ENCODE assay signal across 27 cellular contexts in genomic region chr20:63328026-63328700, GRCh38. TPM values are rescaled to one million over a fixed set of nuclear protein-coding genes. Genes with fewer than 3 reads are reported as not detected.
DNase-seq lines count a peak whose midpoint lies in the region; ATAC-seq, FAIRE-seq and TF ChIP-seq lines count a peak whose summit lies in the region.
"Had no signal": no experiment of that assay in that cellular context is flagged by ENCODE, and none has a peak within 500 bp of the region (broad histone marks: within the 10 kb centered on the region; RNA-seq: fewer than 3 reads in every experiment).

No MANE protein-coding gene starts in this region.

- H3K4me1 Mint-ChIP-seq in memory B cell, result peaks cover 3% of the 10 kb centered on the region

- peak overlapping the region; percentile 1 for H3K4me3 Mint-ChIP-seq in memory B cell
- H3K4me3 Mint-ChIP-seq: activated T-cell treated with anti-CD3 and anti-CD28 coated beads, Interleukin-2, amount 50 U/mL, for 72 hours; IgD-negative memory B cell had no signal

- DNase-seq in Right ventricle myocardium inferior (ENCODE audit: missing footprints) (peak; percentile 63), right atrium auricular region (ENCODE audit: low spot score) (no peak), H1 (ENCODE audit: low read depth in 1 of 2, low spot score in 2 of 2) (no peak), memory B cell (ENCODE audit: low spot score in 2 of 2) (no peak), NCI-H1436 (lab: John Stamatoyannopoulos, UW) (no peak), HEK293T (ENCODE audit: extremely low spot score) (no peak), NCI-H2227 (lab: John Stamatoyannopoulos, UW; ENCODE audit: unreplicated experiment) (no peak)
- DNase-seq: activated naive CD4-positive, alpha-beta T cell treated with anti-CD3 and anti-CD28 coated beads, Interleukin-2, amount 50 U/mL, for 16 hours; activated T-cell treated with anti-CD3 and anti-CD28 coated beads, Interleukin-2, amount 50 U/mL, for 72 hours; anterior cingulate cortex; NCI-H2081; NCI-H446; PC-3; stimulated activated CD4-positive, alpha-beta T cell treated with anti-CD3 and anti-CD28 coated beads, Interleukin-1b, Interleukin-23, amount 100 ng/mL, for 48 hours; substantia nigra; upper lobe of right lung had no signal

- no peak for ATAC-seq in Right ventricle myocardium inferior
- no peak for ATAC-seq in memory B cell (ENCODE audit: low read depth)
- ATAC-seq in GM21825 (IDR thresholded peaks at IDR 0.05; ENCODE audit: unreplicated experiment), result no peak
- ATAC-seq: activated T-cell treated with anti-CD3 and anti-CD28 coated beads, Interleukin-2, amount 50 U/mL, for 72 hours; gastroesophageal sphincter; PC-3; upper lobe of right lung had no signal

- no peak overlapping the region for H3K4me2 ChIP-seq in H1 (ENCODE audit: insufficient read depth in 1 of 2, low read depth in 2 of 2, low read length in 2 of 2)

- H3K4me3 ChIP-seq in right atrium auricular region (no peak overlapping the region), H1 (ENCODE audit: extremely low read depth in 1 of 4, insufficient read depth in 2 of 4, low read depth in 3 of 4, low read length in 4 of 4) (no peak overlapping the region)
- H3K4me3 ChIP-seq: gastroesophageal sphincter, lung, prostate gland, upper lobe of right lung had no signal

- H3K27ac Mint-ChIP-seq in memory B cell, result no peak overlapping the region
- H3K27ac Mint-ChIP-seq: activated T-cell treated with anti-CD3 and anti-CD28 coated beads, Interleukin-2, amount 50 U/mL, for 72 hours had no signal

- H4K91ac ChIP-seq in H1 (replicated peaks; ENCODE audit: insufficient read length, low read length), result no peak overlapping the region

- no peaks in the 10 kb centered on the region for H3K79me2 ChIP-seq in H1 (ENCODE audit: control insufficient read depth in 1 of 2, insufficient read depth in 2 of 2, low read length in 2 of 2)

- H3K9me3 ChIP-seq in right atrium auricular region (no peaks in the 10 kb centered on the region), H1 (ENCODE audit: insufficient read depth in 2 of 2, low read depth in 1 of 2, low read length in 1 of 2) (peaks cover 6 to 17% of the 10 kb centered on the region in 2 experiments; a peak in 3 of 4 replicates)
- H3K9me3 ChIP-seq: prostate gland, upper lobe of right lung had no signal

- no peak overlapping the region for H4K5ac ChIP-seq in H1 (ENCODE audit: insufficient read length, low read depth, low read length)

- no peak overlapping the region for H2AFZ ChIP-seq in H1 (ENCODE audit: low read length)

- H3K36me3 ChIP-seq in right atrium auricular region, result no peaks in the 10 kb centered on the region
- no peaks in the 10 kb centered on the region for H3K36me3 ChIP-seq in H1 (ENCODE audit: control insufficient read depth in 2 of 4, insufficient read depth in 4 of 4, low read length in 3 of 4)
- H3K36me3 ChIP-seq: gastroesophageal sphincter, neutrophil, prostate gland, upper lobe of right lung had no signal

- TF ChIP-seq CTCF in right atrium auricular region (IDR thresholded peaks at IDR 0.05), result no peak
- peak in 2 of 3 experiments; percentile 14 to 18; a peak in 2 of 4 replicates for TF ChIP-seq CTCF in H1 (IDR thresholded peaks at IDR 0.05; ENCODE audit: control extremely low read depth in 1 of 3, insufficient read depth in 1 of 3, low read depth in 1 of 3, low read length in 3 of 3)

- peak overlapping the region; percentile 25; the same call in 1 of the 2 replicates for H2BK15ac ChIP-seq in H1 (ENCODE audit: low read length)

- TF ChIP-seq RAD21 in H1 (IDR thresholded peaks at IDR 0.05 in 1 of 2, conservative IDR thresholded peaks at IDR 0.05 in 1 of 2; ENCODE audit: low read depth in 2 of 2, low read length in 2 of 2), result no peak; a peak in 1 of 4 replicates

- H3K36me3 Mint-ChIP-seq in memory B cell, result peaks cover 2% of the 10 kb centered on the region
- H3K36me3 Mint-ChIP-seq: IgD-negative memory B cell had no signal

- H3K4me1 ChIP-seq in right atrium auricular region (no peaks in the 10 kb centered on the region), H1 (replicated peaks in 1 of 4; ENCODE audit: control insufficient read depth in 3 of 4, insufficient read depth in 4 of 4, low read length in 3 of 4) (peaks cover 0 to 5% (median 1%) of the 10 kb centered on the region in 4 experiments; a peak in 3 of 7 replicates)
- H3K4me1 ChIP-seq: gastroesophageal sphincter, prostate gland, upper lobe of right lung had no signal

- CTCF ChIA-PET in H1 (lab: Charles Lee; ENCODE audit: partially characterized antibody), result interaction anchor here (0.9 to 5.9 kb wide), 5 partner anchors 18 to 146 kb away, joined by 3 to 43 read pairs (median 10); no protein-coding TSS in a partner anchor
- CTCF ChIA-PET in HEK293T (lab: Yijun Ruan, JAX), result no interaction called here

- TF ChIP-seq EP300 in H1 (IDR thresholded peaks at IDR 0.05; ENCODE audit: borderline replicate concordance in 1 of 2, low read depth in 2 of 2, low read length in 2 of 2), result no peak

- intact Hi-C loops in Right ventricle myocardium inferior (cut with DNase I), result no loop called here

- no peak overlapping the region for H3K23ac ChIP-seq in H1 (ENCODE audit: insufficient read length)

- H3K9ac ChIP-seq in H1 (replicated peaks in 1 of 4; ENCODE audit: extremely low read depth in 1 of 4, low read depth in 3 of 4, low read length in 3 of 4), result no peak overlapping the region

- H3K27me3 ChIP-seq in right atrium auricular region, result no peaks in the 10 kb centered on the region
- no peaks in the 10 kb centered on the region for H3K27me3 ChIP-seq in H1 (replicated peaks in 1 of 4; ENCODE audit: control insufficient read depth in 3 of 4, extremely low read depth in 1 of 4, insufficient read depth in 3 of 4, low read length in 3 of 4)

- no peak overlapping the region for H2BK20ac ChIP-seq in H1 (ENCODE audit: low read length)

- H3K27me3 Mint-ChIP-seq in memory B cell, result peaks cover 6% of the 10 kb centered on the region

- H3K18ac ChIP-seq in H1 (ENCODE audit: extremely low read depth, low read length), result no peak overlapping the region

- no peak overlapping the region for H3K56ac ChIP-seq in H1 (replicated peaks; ENCODE audit: insufficient read length, low read depth, low read length)

- H2AK5ac ChIP-seq in H1 (ENCODE audit: low read depth, low read length), result no peak overlapping the region

- no peak overlapping the region for H2BK5ac ChIP-seq in H1 (ENCODE audit: low read depth, low read length)

- POLR2A ChIA-PET in H1 (lab: Charles Lee; ENCODE audit: partially characterized antibody) (no interaction called here), HEK293T (lab: Yijun Ruan, JAX) (no interaction called here)

- no peak for FAIRE-seq in H1 (lab: Jason Lieb, UNC)
- FAIRE-seq: GM12891, islet of Langerhans had no signal

- H3K4ac ChIP-seq in H1 (replicated peaks; ENCODE audit: insufficient read length, low read depth, low read length), result no peak overlapping the region

- H3K23me2 ChIP-seq in H1 (ENCODE audit: low read depth, low read length), result no peaks in the 10 kb centered on the region

- no peak overlapping the region for H2BK120ac ChIP-seq in H1 (replicated peaks; ENCODE audit: low read depth, low read length)

- peak overlapping the region; percentile 75; the same call in 1 of the 2 replicates for H2BK12ac ChIP-seq in H1 (ENCODE audit: low read depth, low read length)

- H3K27ac ChIP-seq in right atrium auricular region, result no peak overlapping the region
- no peak overlapping the region for H3K27ac ChIP-seq in H1 (ENCODE audit: low read depth, low read length)
- H3K27ac ChIP-seq: gastroesophageal sphincter, prostate gland, upper lobe of right lung had no signal

- H3K9me3 Mint-ChIP-seq in memory B cell, result peaks cover 9% of the 10 kb centered on the region

- TF ChIP-seq POLR2A in H1 (IDR thresholded peaks at IDR 0.05; ENCODE audit: control extremely low read depth in 1 of 2, low read depth in 2 of 2, low read length in 2 of 2), result no peak

- H4K20me1 ChIP-seq in H1 (replicated peaks in 1 of 2; ENCODE audit: control insufficient read depth in 1 of 2, insufficient read depth in 2 of 2, low read length in 2 of 2), result no peaks in the 10 kb centered on the region

- H3K14ac ChIP-seq in H1 (ENCODE audit: insufficient read length), result no peak overlapping the region

- WGBS in H1 (ENCODE audit: extremely low coverage in 1 of 2, insufficient coverage in 1 of 2, insufficient read length in 1 of 2, insufficient replicate concordance in 2 of 2, low coverage in 1 of 2, low lambda C conversion rate in 2 of 2, missing lambda C conversion rate in 1 of 2), 2 experiments, result 91% methylated on average over 18 of the region's 20 CpGs; no CpG with 5 or more reads in 1 of the 2 experiments

- no peak overlapping the region for H4K8ac ChIP-seq in H1 (ENCODE audit: extremely low read depth, insufficient read depth, low read length)

- H3K79me1 ChIP-seq in H1 (ENCODE audit: low read depth, low read length), result no peaks in the 10 kb centered on the region

RNA-seq across cellular contexts. Expression of gene CHRNA4, which starts 33.0 kb away (rescaled TPM):
- 2.3 TPM for total RNA-seq in Right ventricle myocardium inferior
- total RNA-seq in right atrium auricular region, result not detected
- total RNA-seq in H1 (2021; fragmentation: NEBNext Ultra II Directional; extraction: Animal tissue kit (Norgen Biotek cat#: 25700)), result 2.7 and 5.7 TPM in 2 replicates
- polyA plus RNA-seq in H1 (2011; rRNA removed), result 4.3 and 5.0 TPM in 2 replicates
- polyA plus RNA-seq in H1 (2011; cell fraction: cytosol; rRNA removed), result 1.8 TPM
- 4.9 TPM for polyA plus RNA-seq in H1 (2011; cell fraction: nucleus; rRNA removed)
- 2.0 to 4.0 TPM (median 2.5 TPM) in 4 replicates for polyA plus RNA-seq in H1 (2012, experiment 1 of 2)
- polyA plus RNA-seq in H1 (2012, experiment 2 of 2), result 1.6 TPM
- 4.1 TPM for polyA plus RNA-seq in H1 (2013, experiment 1 of 2)
- polyA plus RNA-seq in H1 (2013, experiment 2 of 2), result 3.8 TPM
- 5.6 and 11.1 TPM in 2 replicates for polyA minus RNA-seq in H1 (2011; rRNA and poly(A)+ RNA removed)
- 8.4 TPM for polyA minus RNA-seq in H1 (2011; cell fraction: cytosol; rRNA and poly(A)+ RNA removed)
- 4.4 TPM for polyA minus RNA-seq in H1 (2011; cell fraction: nucleus; rRNA and poly(A)+ RNA removed)
- total RNA-seq: activated T-cell treated with anti-CD3 and anti-CD28 coated beads, Interleukin-2, amount 50 U/mL, for 72 hours; gastroesophageal sphincter; M059J; mucosa of gallbladder; PC-3 had no signal
- polyA plus RNA-seq: BJ, IgD-negative memory B cell had no signal

RNA-seq across cellular contexts. Expression of gene COL20A1, which starts 35.2 kb away (rescaled TPM):
- total RNA-seq in Right ventricle myocardium inferior (not detected), right atrium auricular region (not detected)
- 0.17 and 0.19 TPM in 2 replicates for total RNA-seq in H1 (2021; fragmentation: NEBNext Ultra II Directional; extraction: Animal tissue kit (Norgen Biotek cat#: 25700))
- polyA plus RNA-seq in H1 (2011; rRNA removed), result 0.21 and 0.61 TPM in 2 replicates
- polyA plus RNA-seq in H1 (2011; cell fraction: cytosol; rRNA removed), result 0.41 TPM
- polyA plus RNA-seq in H1 (2011; cell fraction: nucleus; rRNA removed), result 5.9 TPM
- 0.08 to 1.0 TPM (median 0.66 TPM) in 4 replicates for polyA plus RNA-seq in H1 (2012, experiment 1 of 2)
- 0.07 TPM for polyA plus RNA-seq in H1 (2012, experiment 2 of 2)
- polyA plus RNA-seq in H1 (2013, experiment 1 of 2), result 0.06 TPM
- polyA plus RNA-seq in H1 (2013, experiment 2 of 2), result 0.06 TPM
- 0.07 and 0.09 TPM in 2 replicates for polyA minus RNA-seq in H1 (2011; rRNA and poly(A)+ RNA removed)
- 0.37 TPM for polyA minus RNA-seq in H1 (2011; cell fraction: cytosol; rRNA and poly(A)+ RNA removed)
- 1.9 TPM for polyA minus RNA-seq in H1 (2011; cell fraction: nucleus; rRNA and poly(A)+ RNA removed)
- total RNA-seq: gastroesophageal sphincter, M059J, PC-3, upper lobe of right lung had no signal
- polyA plus RNA-seq: BJ, IgD-negative memory B cell had no signal

RNA-seq across cellular contexts. Expression of gene ARFGAP1, which starts 55.5 kb away (rescaled TPM):
- total RNA-seq in Right ventricle myocardium inferior (28.8 TPM), right atrium auricular region (10 to 100 TPM; 19.1 to 20.7 TPM)
- total RNA-seq in H1 (2021; fragmentation: NEBNext Ultra II Directional; extraction: Animal tissue kit (Norgen Biotek cat#: 25700)), result 93.0 and 100 TPM in 2 replicates
- 93.7 and 136 TPM in 2 replicates for polyA plus RNA-seq in H1 (2011; rRNA removed)
- 110 TPM for polyA plus RNA-seq in H1 (2011; cell fraction: cytosol; rRNA removed)
- 723 TPM for polyA plus RNA-seq in H1 (2011; cell fraction: nucleus; rRNA removed)
- polyA plus RNA-seq in H1 (2012, experiment 1 of 2), result 84.2 to 119 TPM (median 111 TPM) in 4 replicates
- polyA plus RNA-seq in H1 (2012, experiment 2 of 2), result 65.8 TPM
- polyA plus RNA-seq in H1 (2013, experiment 1 of 2), result 59.7 TPM
- polyA plus RNA-seq in H1 (2013, experiment 2 of 2), result 49.0 TPM
- polyA minus RNA-seq in H1 (2011; rRNA and poly(A)+ RNA removed), result 37.5 and 49.1 TPM in 2 replicates
- polyA minus RNA-seq in H1 (2011; cell fraction: cytosol; rRNA and poly(A)+ RNA removed), result 44.3 TPM
- polyA minus RNA-seq in H1 (2011; cell fraction: nucleus; rRNA and poly(A)+ RNA removed), result 123 TPM

Comparison
In these comparisons a context has a peak if more than half of its experiments do, and no peak if none do; other contexts are left out.
1. CTCF ChIP-seq: peak in H1 (2 of 3); none in right atrium auricular region (0 of 2).